Comparison of ENCODE assay signal across 24 cellular contexts in genomic region chr20:22802296-22802695, GRCh38.
"Had no signal": no experiment of that assay in that cellular context is flagged by ENCODE, and none has a peak within 500 bp of the region (broad histone marks: within the 10 kb centered on the region; RNA-seq: fewer than 3 reads in every experiment).

No MANE protein-coding gene starts in this region.

- H3K36me3 ChIP-seq: sigmoid colon, thoracic aorta, upper lobe of left lung, WERI-Rb-1 had no signal

- H3K4me1 ChIP-seq: sigmoid colon had no signal

- H3K9me3 ChIP-seq: sigmoid colon, thoracic aorta, upper lobe of left lung had no signal

- H3K27me3 ChIP-seq: upper lobe of left lung had no signal

- DNase-seq: activated CD4-positive, alpha-beta T cell treated with anti-CD3 and anti-CD28 coated beads, Interleukin-2, amount 50 U/mL, for 1 hour; activated CD4-positive, CD25-positive, alpha-beta regulatory T cell treated with anti-CD3 and anti-CD28 coated beads, Interleukin-2, amount 50 U/mL, for 72 hours; activated T-cell treated with anti-CD3 and anti-CD28 coated beads, Interleukin-2, amount 50 U/mL, for 1 hour; aorta; central memory CD4-positive, alpha-beta T cell; dermis blood vessel endothelial cell; effector CD8-positive, alpha-beta T cell; head of caudate nucleus; left colon; mesenchymal stem cell; naive B cell; sigmoid colon; stimulated activated CD4-positive, alpha-beta T cell treated with anti-CD3 and anti-CD28 coated beads, Interleukin-2, amount 100 ng/mL, for 48 hours; stimulated activated CD8-positive, alpha-beta memory T cell treated with anti-CD3 and anti-CD28 coated beads, Interleukin-4, amount 100 ng/mL, for 48 hours; stimulated activated naive B cell treated with anti-CD40 and anti-IgM and Interleukin-4, amounts not matched to agents 10 μg/mL and 1 μg/mL and 100 μg/mL, for 72 hours; T-cell; upper lobe of left lung; WERI-Rb-1 had no signal

- H3K4me1 Mint-ChIP-seq: activated T-helper 17 cell treated with anti-CD3 and anti-CD28 coated beads, Interleukin-2, amount 50 U/mL, for 72 hours; naive B cell; stimulated activated naive B cell treated with anti-CD40 and anti-IgM and Interleukin-4, amounts not matched to agents 10 μg/mL and 1 μg/mL and 100 μg/mL, for 72 hours; T-cell had no signal

- H3K27ac Mint-ChIP-seq: activated naive CD4-positive, alpha-beta T cell treated with anti-CD3 and anti-CD28 coated beads, Interleukin-2, amount 50 U/mL, for 72 hours; activated T-helper 17 cell treated with anti-CD3 and anti-CD28 coated beads, Interleukin-2, amount 50 U/mL, for 72 hours; brain; stimulated activated naive B cell treated with anti-CD40 and anti-IgM and Interleukin-4, amounts not matched to agents 10 μg/mL and 1 μg/mL and 100 μg/mL, for 72 hours; T-cell; T-helper 2 cell treated with Interferon-gamma antibody and Interleukin-4, amounts not matched to agents 5 μg/mL and 100 μg/mL, for 36 hours had no signal

- H3K9me3 Mint-ChIP-seq: activated T-helper 17 cell treated with anti-CD3 and anti-CD28 coated beads, Interleukin-2, amount 50 U/mL, for 72 hours; brain; T-helper 2 cell treated with Interferon-gamma antibody and Interleukin-4, amounts not matched to agents 5 μg/mL and 100 μg/mL, for 36 hours had no signal

- H3K4me3 Mint-ChIP-seq: activated T-helper 17 cell treated with anti-CD3 and anti-CD28 coated beads, Interleukin-2, amount 50 U/mL, for 72 hours; brain; naive B cell; stimulated activated naive B cell treated with anti-CD40 and anti-IgM and Interleukin-4, amounts not matched to agents 10 μg/mL and 1 μg/mL and 100 μg/mL, for 72 hours; T-cell; T-helper 2 cell treated with Interferon-gamma antibody and Interleukin-4, amounts not matched to agents 5 μg/mL and 100 μg/mL, for 36 hours had no signal

- H3K27ac ChIP-seq: sigmoid colon, thoracic aorta, upper lobe of left lung, WERI-Rb-1 had no signal

- H3K4me3 ChIP-seq: sigmoid colon, thoracic aorta, upper lobe of left lung had no signal

- ATAC-seq: activated naive CD4-positive, alpha-beta T cell treated with anti-CD3 and anti-CD28 coated beads, Interleukin-2, amount 50 U/mL, for 72 hours; activated T-helper 17 cell treated with anti-CD3 and anti-CD28 coated beads, Interleukin-2, amount 50 U/mL, for 72 hours; esophagus mucosa; left colon; stimulated activated naive B cell treated with anti-CD40 and anti-IgM and Interleukin-4, amounts not matched to agents 10 μg/mL and 1 μg/mL and 100 μg/mL, for 72 hours; T-cell had no signal

- H3K36me3 Mint-ChIP-seq: activated naive CD4-positive, alpha-beta T cell treated with anti-CD3 and anti-CD28 coated beads, Interleukin-2, amount 50 U/mL, for 72 hours; brain; naive B cell; stimulated activated naive B cell treated with anti-CD40 and anti-IgM and Interleukin-4, amounts not matched to agents 10 μg/mL and 1 μg/mL and 100 μg/mL, for 72 hours; T-cell had no signal
